22 cellular contexts compared by ENCODE assay signal in genomic region chr2:168814939-168815907, GRCh38. TPM values are rescaled to one million over a fixed set of nuclear protein-coding genes. Genes with fewer than 3 reads are reported as not detected.
DNase-seq lines count a peak whose midpoint lies in the region; ATAC-seq, FAIRE-seq and TF ChIP-seq lines count a peak whose summit lies in the region.
"Had no signal": no experiment of that assay in that cellular context is flagged by ENCODE, and none has a peak within 500 bp of the region (broad histone marks: within the 10 kb centered on the region; RNA-seq: fewer than 3 reads in every experiment).

No MANE protein-coding gene starts in this region.

- TF ChIP-seq CTCF in BE2C (IDR thresholded peaks at IDR 0.05; ENCODE audit: low read depth, low read length) (no peak), neural progenitor cell (IDR thresholded peaks at IDR 0.05) (no peak)

- H3K4me1 ChIP-seq in BE2C (no peaks in the 10 kb centered on the region; the same call in 1 of the 2 replicates), neural progenitor cell (peaks cover 18% of the 10 kb centered on the region)

- no peaks in the 10 kb centered on the region for H3K27me3 ChIP-seq in BE2C
- no peaks in the 10 kb centered on the region for H3K27me3 ChIP-seq in neural progenitor cell

- peaks cover 4% of the 10 kb centered on the region for H3K27me3 Mint-ChIP-seq in neural progenitor cell (ENCODE audit: insufficient read depth, low read depth)

- H3K36me3 ChIP-seq in BE2C (no peaks in the 10 kb centered on the region), neural progenitor cell (no peaks in the 10 kb centered on the region)

- no peak overlapping the region for H3K9ac ChIP-seq in neural progenitor cell
- H3K9ac ChIP-seq: KMS-11 had no signal

- H2AFZ ChIP-seq in neural progenitor cell (replicated peaks), result no peak overlapping the region

- no peak overlapping the region for H3K4me3 Mint-ChIP-seq in neural progenitor cell
- H3K4me3 Mint-ChIP-seq: activated naive CD4-positive, alpha-beta T cell treated with anti-CD3 and anti-CD28 coated beads, Interleukin-2, amount 10 ng/mL, durations not matched to agents 7 days and 5 days; CD14-positive monocyte; neural crest cell had no signal

- H3K36me3 Mint-ChIP-seq in neural progenitor cell, result no peaks in the 10 kb centered on the region
- H3K36me3 Mint-ChIP-seq: activated naive CD4-positive, alpha-beta T cell treated with anti-CD3 and anti-CD28 coated beads, Interleukin-2, amount 10 ng/mL, durations not matched to agents 7 days and 5 days; CD14-positive monocyte had no signal

- H3K4me2 ChIP-seq in neural progenitor cell, result no peak overlapping the region
- H3K4me2 ChIP-seq: KMS-11 had no signal

- H3K27ac ChIP-seq in neural progenitor cell, result no peak overlapping the region
- H3K27ac ChIP-seq: KMS-11, RWPE1 had no signal

- peak overlapping the region; percentile 42 for H3K27ac Mint-ChIP-seq in neural progenitor cell
- H3K27ac Mint-ChIP-seq: activated naive CD4-positive, alpha-beta T cell treated with anti-CD3 and anti-CD28 coated beads, Interleukin-2, amount 10 ng/mL, durations not matched to agents 7 days and 5 days had no signal

- no peaks in the 10 kb centered on the region for H3K79me2 ChIP-seq in neural progenitor cell (ENCODE audit: low read depth)

- DNase-seq in BE2C (peak; percentile 25), RCC 7860 (ENCODE audit: low spot score) (peak; percentile 8), glomerular visceral epithelial cell (ENCODE audit: extremely low spot score) (peak; percentile 53), neural progenitor cell (ENCODE audit: low spot score) (peak; percentile 20), midbrain (lab: John Stamatoyannopoulos, UW) (no peak), NCI-H524 treated with DMSO at 0.1 percent for 48 hours (lab: John Stamatoyannopoulos, UW) (no peak)
- DNase-seq: activated CD4-positive, CD25-positive, alpha-beta regulatory T cell treated with anti-CD3 and anti-CD28 coated beads, Interleukin-2, amount 50 U/mL, for 72 hours; activated CD8-positive, alpha-beta memory T cell treated with anti-CD3 and anti-CD28 coated beads for 24 hours; activated naive CD4-positive, alpha-beta T cell treated with anti-CD3 and anti-CD28 coated beads, Interleukin-2, amount 10 ng/mL, durations not matched to agents 7 days and 5 days; activated T-cell treated with anti-CD3 and anti-CD28 coated beads, Interleukin-2, amount 50 U/mL, for 48 hours; aorta; cerebellar nuclear complex; left cardiac atrium; NCI-H187 treated with DMSO at 0.1 percent for 48 hours; NCI-H446 treated with DMSO at 0.1 percent for 48 hours; retina had no signal

- H3K4me3 ChIP-seq in BE2C (ENCODE audit: low read depth, low read length) (no peak overlapping the region), neural progenitor cell (no peak overlapping the region)

- ATAC-seq in GM18505 (IDR thresholded peaks at IDR 0.05; ENCODE audit: unreplicated experiment), result no peak
- no peak for ATAC-seq in activated CD4-positive, CD25-positive, alpha-beta regulatory T cell treated with anti-CD3 and anti-CD28 coated beads, Interleukin-2, amount 50 U/mL, for 24 hours

- no peaks in the 10 kb centered on the region for H4K20me1 ChIP-seq in neural progenitor cell (ENCODE audit: low read depth)

- no peak for TF ChIP-seq POLR2A in GM18505 (IDR thresholded peaks at IDR 0.05; ENCODE audit: borderline replicate concordance, extremely low read depth, insufficient read depth, insufficient read length)

- no peak for FAIRE-seq in RCC 7860 (lab: Jason Lieb, UNC)

- H3K9me3 ChIP-seq in BE2C, result no peaks in the 10 kb centered on the region
- H3K9me3 ChIP-seq in neural progenitor cell (ENCODE audit: low read depth), result no peaks in the 10 kb centered on the region

- peaks cover 2% of the 10 kb centered on the region for H3K9me3 Mint-ChIP-seq in neural progenitor cell
- H3K9me3 Mint-ChIP-seq: activated naive CD4-positive, alpha-beta T cell treated with anti-CD3 and anti-CD28 coated beads, Interleukin-2, amount 10 ng/mL, durations not matched to agents 7 days and 5 days; neural crest cell had no signal

- H3K4me1 Mint-ChIP-seq in neural progenitor cell, result peaks cover 73% of the 10 kb centered on the region
- H3K4me1 Mint-ChIP-seq: activated naive CD4-positive, alpha-beta T cell treated with anti-CD3 and anti-CD28 coated beads, Interleukin-2, amount 10 ng/mL, durations not matched to agents 7 days and 5 days; CD14-positive monocyte had no signal

- H3F3A ChIP-seq in neural progenitor cell (ENCODE audit: low read depth), result peaks cover 7% of the 10 kb centered on the region

RNA-seq across cellular contexts. Expression of gene NOSTRIN, which starts 12.8 kb away (rescaled TPM):
- not detected for polyA plus RNA-seq in BE2C (2012; ENCODE audit: insufficient read depth, insufficient read length, low read depth)
- total RNA-seq in neural progenitor cell (ENCODE audit: low replicate concordance), result not detected in 2 replicates
- total RNA-seq: neural crest cell had no signal
- polyA plus RNA-seq: CD14-positive monocyte had no signal

Comparison
In these comparisons a context has a peak if more than half of its experiments do, and no peak if none do; other contexts are left out.
1. DNase-seq: peak in BE2C (single experiment), RCC 7860 (single experiment), glomerular visceral epithelial cell (single experiment) and neural progenitor cell (single experiment); none in midbrain (single experiment) and NCI-H524 treated with DMSO at 0.1 percent for 48 hours (single experiment).